ENCODE assay signal across 17 cellular contexts in the genomic region with DNA sequence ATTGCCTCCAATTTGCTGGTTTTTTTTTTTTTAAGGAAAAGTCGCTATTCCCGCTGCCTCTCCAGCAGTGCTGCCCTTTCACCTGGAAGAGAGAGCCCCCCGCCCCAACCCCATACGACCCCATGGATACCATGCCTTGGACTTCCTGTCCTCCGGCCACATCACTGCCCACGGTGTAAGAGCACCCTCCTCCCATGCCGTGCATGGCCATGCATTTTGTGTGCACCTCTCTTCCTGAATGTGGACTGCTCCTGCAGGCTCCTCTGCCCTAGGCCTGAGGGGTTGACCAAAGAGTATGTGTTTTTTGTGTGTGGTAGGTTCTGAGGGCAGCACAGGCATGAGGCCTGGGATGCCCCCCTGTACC.
DNase-seq lines count a peak whose midpoint lies in the region; ATAC-seq, FAIRE-seq and TF ChIP-seq lines count a peak whose summit lies in the region.
"Had no signal": no experiment of that assay in that cellular context is flagged by ENCODE, and none has a peak within 500 bp of the region (broad histone marks: within the 10 kb centered on the region; RNA-seq: fewer than 3 reads in every experiment).

No MANE protein-coding gene starts in this region.

- no peak overlapping the region for H3K14ac ChIP-seq in IMR-90 (replicated peaks; ENCODE audit: low read depth, low read length)

- H3K9ac ChIP-seq in IMR-90 (ENCODE audit: low read depth, low read length): no peak overlapping the region

- H3K27me3 ChIP-seq in IMR-90 (ENCODE audit: control insufficient read depth, insufficient read depth, low read length): 0 out of 2 replicates have a peak, but pooled peaks cover 3% of the 10 kb centered on the region

- H3K79me1 ChIP-seq in IMR-90 (ENCODE audit: low read depth in 1 of 2, low read length in 2 of 2): no peaks in the 10 kb centered on the region

- DNase-seq in A549 (ENCODE audit: low read depth in 1 of 2, low spot score in 1 of 2) (no peak), IMR-90 (no peak), left lobe of liver (ENCODE audit: low spot score) (no peak), nephron progenitor cell (no peak), NCI-H524 (lab: John Stamatoyannopoulos, UW) (no peak), foreskin fibroblast (no peak), medulla oblongata (ENCODE audit: extremely low spot score) (no peak)
- DNase-seq: 8988T; CD4-positive, alpha-beta memory T cell; DMS79; EL; H7 had no signal

- peak overlapping the region; percentile 62 for H3K27ac Mint-ChIP-seq in nephron progenitor cell
- H3K27ac Mint-ChIP-seq: GM23338 had no signal

- no peak overlapping the region for H3K18ac ChIP-seq in IMR-90 (ENCODE audit: low read depth, low read length)

- no peak for ATAC-seq in A549
- ATAC-seq in IMR-90 (ENCODE audit: low read depth): no peak
- peak; percentile 34 for ATAC-seq in left lobe of liver
- no peak for ATAC-seq in GM21423 (IDR thresholded peaks at IDR 0.05; ENCODE audit: unreplicated experiment)
- ATAC-seq: GM23338 had no signal

- no peak overlapping the region for H2BK15ac ChIP-seq in IMR-90 (ENCODE audit: low read depth, low read length)

- TF ChIP-seq EP300 in A549 (IDR thresholded peaks at IDR 0.05): no peak

- no TSS peak for BruUV-seq in IMR-90 (replicated peaks; lab: Mats Ljungman, UMichigan)

- no peaks in the 10 kb centered on the region for H3K9me1 ChIP-seq in IMR-90 (ENCODE audit: insufficient read depth, low read length)

- no peak overlapping the region for H3K56ac ChIP-seq in IMR-90 (ENCODE audit: extremely low read depth, insufficient read depth, low read length)

- no peaks in the 10 kb centered on the region for H3K36me3 ChIP-seq in IMR-90 (ENCODE audit: control insufficient read depth, insufficient read depth, low read length)

- H3K4me2 ChIP-seq in A549 (peak overlapping the region; percentile 37; the same call in 2 of the 3 replicates), IMR-90 (ENCODE audit: low read depth, low read length) (no peak overlapping the region)
- H3K4me2 ChIP-seq: GM23338 had no signal

- H4K8ac ChIP-seq in IMR-90 (ENCODE audit: low read depth in 2 of 2, low read length in 2 of 2): no peak overlapping the region

- H2BK5ac ChIP-seq in IMR-90 (ENCODE audit: low read depth, low read length, poor library complexity, severe bottlenecking): no peak overlapping the region

- H4K5ac ChIP-seq in IMR-90 (ENCODE audit: low read depth, low read length): no peak overlapping the region

- H3K4me1 Mint-ChIP-seq in nephron progenitor cell: peaks cover 38% of the 10 kb centered on the region

- in situ Hi-C loops in IMR-90 (cut with MboI; ENCODE audit: low sequenced_read_pairs): no loop called here

- H4K91ac ChIP-seq in IMR-90 (ENCODE audit: insufficient read depth, low read depth, low read length): no peak overlapping the region

- intact Hi-C loops in IMR-90 (cut with micrococcal nuclease): no loop called here

- dilution Hi-C loops in IMR-90 (cut with HindIII; ENCODE audit: low sequenced_read_pairs, unreplicated experiment): no loop called here

- peaks cover 14% of the 10 kb centered on the region; the same call in 2 of the 3 replicates for H3K4me1 ChIP-seq in A549
- no peaks in the 10 kb centered on the region for H3K4me1 ChIP-seq in IMR-90 (ENCODE audit: control insufficient read depth, insufficient read depth, low read length)

- no peak overlapping the region for H3K4ac ChIP-seq in IMR-90 (ENCODE audit: low read depth, low read length)

- H2AFZ ChIP-seq in IMR-90 (replicated peaks; ENCODE audit: low read length, poor library complexity): peak overlapping the region; percentile 43

- no peak overlapping the region for H2BK120ac ChIP-seq in IMR-90 (ENCODE audit: low read depth, low read length)

- H3K27ac ChIP-seq in A549 (0 out of 6 replicates have a peak overlapping the region, but pooled peaks of 1 of the 2 experiments have one; percentile 17), IMR-90 (ENCODE audit: insufficient read depth, low read length) (no peak overlapping the region)
- H3K27ac ChIP-seq: C4-2B had no signal

- H3K4me3 ChIP-seq in A549 (no peak overlapping the region), IMR-90 (ENCODE audit: insufficient read depth, low read depth, low read length) (no peak overlapping the region), foreskin fibroblast (ENCODE audit: low read depth in 1 of 2, low read length in 2 of 2) (no peak overlapping the region)
- H3K4me3 ChIP-seq: GM23338 had no signal

- TF ChIP-seq RAD21 in A549 (conservative IDR thresholded peaks at IDR 0.05 in 1 of 2, IDR thresholded peaks at IDR 0.05 in 1 of 2) (no peak), IMR-90 (IDR thresholded peaks at IDR 0.05; ENCODE audit: low read length) (no peak)

- no peak overlapping the region for H2BK20ac ChIP-seq in IMR-90 (ENCODE audit: low read depth, low read length)

- H3K4me3 Mint-ChIP-seq in nephron progenitor cell: no peak overlapping the region
- H3K4me3 Mint-ChIP-seq: CD4-positive, alpha-beta memory T cell; GM23338 had no signal

- TF ChIP-seq POLR2A in A549 (IDR thresholded peaks at IDR 0.05; ENCODE audit: low read length) (no peak), IMR-90 (IDR thresholded peaks at IDR 0.05; ENCODE audit: low read depth, low read length) (no peak)

- H3K9me3 Mint-ChIP-seq in nephron progenitor cell: no peaks in the 10 kb centered on the region
- H3K9me3 Mint-ChIP-seq: GM23338 had no signal

- no peak overlapping the region for H2AK5ac ChIP-seq in IMR-90 (ENCODE audit: low read depth, low read length)

- WGBS in A549 (ENCODE audit: missing lambda C conversion rate): 44% methylated on average over 6 of the region's 7 CpGs
- no CpG with 5 or more reads among the region's 7 CpGs for WGBS in IMR-90 (ENCODE audit: extremely low coverage in 2 of 2, insufficient read length in 1 of 2), 2 experiments

- no peaks in the 10 kb centered on the region for H4K20me1 ChIP-seq in IMR-90 (ENCODE audit: insufficient read depth, low read length)

- H2AK9ac ChIP-seq in IMR-90 (replicated peaks; ENCODE audit: low read depth, low read length, poor library complexity): no peak overlapping the region

- H3K9me3 ChIP-seq in A549: no peaks in the 10 kb centered on the region
- H3K9me3 ChIP-seq in IMR-90 (ENCODE audit: control insufficient read depth, insufficient read depth, low read length): no peaks in the 10 kb centered on the region

- TF ChIP-seq CTCF in A549 (IDR thresholded peaks at IDR 0.05) (no peak), IMR-90 (conservative IDR thresholded peaks at IDR 0.05; ENCODE audit: low read depth, low read length) (no peak), nephron progenitor cell (IDR thresholded peaks at IDR 0.05) (no peak), foreskin fibroblast (IDR thresholded peaks at IDR 0.05; ENCODE audit: low read depth, low read length) (no peak)

- FAIRE-seq in A549 (lab: Jason Lieb, UNC): no peak
- FAIRE-seq: G401.6, GM12891 had no signal

- H3K27me3 Mint-ChIP-seq in nephron progenitor cell (ENCODE audit: low read depth, poor library complexity): peaks cover 8% of the 10 kb centered on the region

- no peaks in the 10 kb centered on the region for H3K36me3 Mint-ChIP-seq in nephron progenitor cell (ENCODE audit: low read depth)

- no peak overlapping the region for H3K23ac ChIP-seq in IMR-90 (ENCODE audit: low read depth, low read length)

- CTCF ChIA-PET in A549 (lab: Yijun Ruan, JAX): no interaction called here
- CTCF ChIA-PET in IMR-90 (lab: Yijun Ruan, JAX): no interaction called here

- POLR2A ChIA-PET in A549 (lab: Yijun Ruan, JAX): no interaction called here
- POLR2A ChIA-PET in IMR-90 (lab: Charles Lee; ENCODE audit: unreplicated experiment): no interaction called here

TF ChIP-seq in A549, 52 proteins besides CTCF, POLR2A, EP300 and RAD21:
- TF ChIP-seq ZC3H11A (IDR thresholded peaks at IDR 0.05) (no peak), MYC (IDR thresholded peaks at IDR 0.05; ENCODE audit: borderline replicate concordance, low read length) (no peak), FOXS1 (CRISPR knock-in tag; IDR thresholded peaks at IDR 0.05) (no peak), JUNB (IDR thresholded peaks at IDR 0.05) (no peak), GATA3 (IDR thresholded peaks at IDR 0.05; ENCODE audit: borderline replicate concordance) (no peak), ZNF302 (CRISPR knock-in tag; IDR thresholded peaks at IDR 0.05) (no peak), CBX2 (IDR thresholded peaks at IDR 0.05; ENCODE audit: borderline replicate concordance, low read depth) (no peak), TFCP2L1 (CRISPR knock-in tag; IDR thresholded peaks at IDR 0.05) (no peak), HES2 (IDR thresholded peaks at IDR 0.05) (no peak), BHLHE40 (IDR thresholded peaks at IDR 0.05; ENCODE audit: low read depth, low read length) (no peak), KDM5A (IDR thresholded peaks at IDR 0.05) (no peak), NPAS2 (CRISPR knock-in tag; IDR thresholded peaks at IDR 0.05; ENCODE audit: borderline replicate concordance) (no peak), CHD4 (IDR thresholded peaks at IDR 0.05; ENCODE audit: borderline replicate concordance) (no peak)

TF ChIP-seq in IMR-90, 13 proteins besides CTCF, POLR2A, EP300 and RAD21:
- no peak for TF ChIP-seq SMC3 (IDR thresholded peaks at IDR 0.05; ENCODE audit: low read depth, low read length)
